30 cellular contexts compared by ENCODE assay signal in genomic region chr12:332581-333205, GRCh38. TPM values are rescaled to one million over a fixed set of nuclear protein-coding genes. Genes with fewer than 3 reads are reported as not detected.
DNase-seq lines count a peak whose midpoint lies in the region; ATAC-seq, FAIRE-seq and TF ChIP-seq lines count a peak whose summit lies in the region.
"Had no signal": no experiment of that assay in that cellular context is flagged by ENCODE, and none has a peak within 500 bp of the region (broad histone marks: within the 10 kb centered on the region; RNA-seq: fewer than 3 reads in every experiment).

No MANE protein-coding gene starts in this region.

- DNase-seq in A673 (ENCODE audit: low spot score) (peak; percentile 16), H54 (ENCODE audit: insufficient read length, low spot score) (no peak), bronchial epithelial cell (ENCODE audit: low read depth) (peak; percentile 71), fibroblast of villous mesenchyme (ENCODE audit: low read depth) (peak; percentile 42), GF-D8 (lab: John Stamatoyannopoulos, UW) (no peak), WERI-Rb-1 (no peak)
- DNase-seq in natural killer cell treated with Interleukin-12 subunit alpha and Interleukin-12 subunit beta and Interleukin-15 and Interleukin-18, amount 100 ng/mL, for 72 hours (ENCODE audit: low spot score), result no peak
- DNase-seq in activated naive CD4-positive, alpha-beta T cell treated with anti-CD3 and anti-CD28 coated beads for 36 hours, result no peak
- DNase-seq: activated CD4-positive, alpha-beta T cell treated with anti-CD3 and anti-CD28 coated beads for 48 hours; activated T-cell treated with anti-CD3 and anti-CD28 coated beads, Interleukin-2, amount 50 U/mL, for 48 hours; C1 segment of cervical spinal cord; COR-L47; DMS79 treated with DMSO at 0.1 percent for 48 hours; effector CD4-positive, alpha-beta T cell; hippocampal formation; Kasumi-1; NCI-H146; NCI-H2107; NCI-H446 treated with DMSO at 0.1 percent for 48 hours; NCI-H82; posterior cingulate gyrus; right lobe of liver; stimulated activated CD4-positive, alpha-beta T cell treated with anti-CD3 and anti-CD28 coated beads, Interleukin-12 subunit alpha, Interleukin-12 subunit beta, amount 100 ng/mL, for 4 hours; stimulated activated CD4-positive, alpha-beta T cell treated with anti-CD3 and anti-CD28 coated beads, Interleukin-4, amount 100 ng/mL, for 1 hour had no signal

- FAIRE-seq in H54 (lab: Jason Lieb, UNC), result peak; percentile 36
- no peak for FAIRE-seq in bronchial epithelial cell (lab: Jason Lieb, UNC)

- ATAC-seq in natural killer cell treated with Interleukin-12 subunit alpha and Interleukin-12 subunit beta and Interleukin-15 and Interleukin-18, amount 100 ng/mL, for 72 hours, result no peak
- ATAC-seq: right lobe of liver had no signal

- H3K9me3 ChIP-seq in A673 (ENCODE audit: low read depth, low read length, poor library complexity, severe bottlenecking) (no peaks in the 10 kb centered on the region), WERI-Rb-1 (ENCODE audit: severe bottlenecking) (no peaks in the 10 kb centered on the region)
- H3K9me3 ChIP-seq: ascending aorta, esophagus muscularis mucosa, right lobe of liver had no signal

- no peak for TF ChIP-seq POLR2A in H54 (IDR thresholded peaks at IDR 0.05; ENCODE audit: low read depth, low read length)

- intact Hi-C loops in A673 (cut with micrococcal nuclease; ENCODE audit: unreplicated experiment), result no loop called here
- intact Hi-C loops in activated naive CD4-positive, alpha-beta T cell treated with anti-CD3 and anti-CD28 coated beads for 36 hours (cut with micrococcal nuclease), result no loop called here

- TF ChIP-seq CTCF in A673 (conservative IDR thresholded peaks at IDR 0.05; ENCODE audit: low read depth, low read length) (no peak), bronchial epithelial cell (IDR thresholded peaks at IDR 0.05; ENCODE audit: insufficient read depth, low read length, severe bottlenecking) (no peak), fibroblast of villous mesenchyme (IDR thresholded peaks at IDR 0.05; ENCODE audit: insufficient read depth, low read depth, low read length) (no peak), WERI-Rb-1 (IDR thresholded peaks at IDR 0.05; ENCODE audit: low read depth, low read length) (no peak)

- H3K27me3 ChIP-seq in A673 (replicated peaks; ENCODE audit: insufficient read depth, low read depth, low read length, poor library complexity) (no peaks in the 10 kb centered on the region), bronchial epithelial cell (ENCODE audit: control insufficient read depth, insufficient read depth, low read length) (no peaks in the 10 kb centered on the region), WERI-Rb-1 (ENCODE audit: insufficient read depth, low read depth, severe bottlenecking) (no peaks in the 10 kb centered on the region)
- H3K27me3 ChIP-seq: ascending aorta, esophagus muscularis mucosa, right lobe of liver had no signal

- no peaks in the 10 kb centered on the region for H3K9me3 Mint-ChIP-seq in natural killer cell treated with Interleukin-12 subunit alpha and Interleukin-12 subunit beta and Interleukin-15 and Interleukin-18, amount 100 ng/mL, for 72 hours
- no peaks in the 10 kb centered on the region for H3K9me3 Mint-ChIP-seq in activated naive CD4-positive, alpha-beta T cell treated with anti-CD3 and anti-CD28 coated beads for 36 hours
- H3K9me3 Mint-ChIP-seq: activated naive CD4-positive, alpha-beta T cell treated with anti-CD3 and anti-CD28 coated beads, Interleukin-2, amount 50 U/mL, for 24 hours; memory B cell; T-helper 1 cell treated with Interleukin-12 subunit alpha and Interleukin-12 subunit beta and Interleukin-4 antibody, amounts not matched to agents 30 μg/mL and 1 μg/mL, for 36 hours had no signal

- BruUV-seq in A673 (replicated peaks; lab: Mats Ljungman, UMichigan), result no TSS peak

- H3K27ac ChIP-seq in A673 (ENCODE audit: low read depth, low read length, poor library complexity, severe bottlenecking), result no peak overlapping the region
- no peak overlapping the region for H3K27ac ChIP-seq in WERI-Rb-1
- H3K27ac ChIP-seq: ascending aorta, esophagus muscularis mucosa, right lobe of liver, RWPE1 had no signal

- H3K27ac Mint-ChIP-seq in natural killer cell treated with Interleukin-12 subunit alpha and Interleukin-12 subunit beta and Interleukin-15 and Interleukin-18, amount 100 ng/mL, for 72 hours, result peak overlapping the region in 1 of 2 donors; percentile 61
- H3K27ac Mint-ChIP-seq in activated naive CD4-positive, alpha-beta T cell treated with anti-CD3 and anti-CD28 coated beads for 36 hours, result no peak overlapping the region
- H3K27ac Mint-ChIP-seq: activated naive CD4-positive, alpha-beta T cell treated with anti-CD3 and anti-CD28 coated beads, Interleukin-2, amount 50 U/mL, for 24 hours; memory B cell; T-helper 1 cell treated with Interleukin-12 subunit alpha and Interleukin-12 subunit beta and Interleukin-4 antibody, amounts not matched to agents 30 μg/mL and 1 μg/mL, for 36 hours had no signal

- H3K4me1 Mint-ChIP-seq in natural killer cell treated with Interleukin-12 subunit alpha and Interleukin-12 subunit beta and Interleukin-15 and Interleukin-18, amount 100 ng/mL, for 72 hours (ENCODE audit: low read depth in 2 of 2), result peaks cover 4 to 26% of the 10 kb centered on the region in 2 donors
- peaks cover 14% of the 10 kb centered on the region for H3K4me1 Mint-ChIP-seq in activated naive CD4-positive, alpha-beta T cell treated with anti-CD3 and anti-CD28 coated beads for 36 hours (ENCODE audit: low read depth)

- H3K4me3 Mint-ChIP-seq in natural killer cell treated with Interleukin-12 subunit alpha and Interleukin-12 subunit beta and Interleukin-15 and Interleukin-18, amount 100 ng/mL, for 72 hours, result no peak overlapping the region
- no peak overlapping the region for H3K4me3 Mint-ChIP-seq in activated naive CD4-positive, alpha-beta T cell treated with anti-CD3 and anti-CD28 coated beads for 36 hours
- H3K4me3 Mint-ChIP-seq: activated naive CD4-positive, alpha-beta T cell treated with anti-CD3 and anti-CD28 coated beads, Interleukin-2, amount 50 U/mL, for 24 hours; memory B cell; T-helper 1 cell treated with Interleukin-12 subunit alpha and Interleukin-12 subunit beta and Interleukin-4 antibody, amounts not matched to agents 30 μg/mL and 1 μg/mL, for 36 hours had no signal

- H3K4me3 ChIP-seq in A673 (ENCODE audit: low read depth, low read length, poor library complexity, severe bottlenecking) (no peak overlapping the region), bronchial epithelial cell (ENCODE audit: low read depth, low read length) (no peak overlapping the region), fibroblast of villous mesenchyme (ENCODE audit: low read depth, low read length) (no peak overlapping the region), WERI-Rb-1 (ENCODE audit: low read depth, low read length) (no peak overlapping the region)
- H3K4me3 ChIP-seq: ascending aorta, esophagus muscularis mucosa, right lobe of liver had no signal

- H3K36me3 ChIP-seq in A673 (ENCODE audit: insufficient read depth, low read length, poor library complexity, severe bottlenecking) (peaks cover 34% of the 10 kb centered on the region), bronchial epithelial cell (ENCODE audit: control insufficient read depth, insufficient read depth, low read length) (peaks cover 11% of the 10 kb centered on the region), WERI-Rb-1 (peaks cover 68% of the 10 kb centered on the region)

- POLR2A ChIA-PET in A673 (lab: Charles Lee; ENCODE audit: low non-redundant PET), result no interaction called here

- H3K36me3 Mint-ChIP-seq in natural killer cell treated with Interleukin-12 subunit alpha and Interleukin-12 subunit beta and Interleukin-15 and Interleukin-18, amount 100 ng/mL, for 72 hours, result peaks cover 48% of the 10 kb centered on the region
- peaks cover 41% of the 10 kb centered on the region for H3K36me3 Mint-ChIP-seq in activated naive CD4-positive, alpha-beta T cell treated with anti-CD3 and anti-CD28 coated beads for 36 hours (ENCODE audit: low read depth)

- no peaks in the 10 kb centered on the region for H3K27me3 Mint-ChIP-seq in natural killer cell treated with Interleukin-12 subunit alpha and Interleukin-12 subunit beta and Interleukin-15 and Interleukin-18, amount 100 ng/mL, for 72 hours
- no peaks in the 10 kb centered on the region for H3K27me3 Mint-ChIP-seq in activated naive CD4-positive, alpha-beta T cell treated with anti-CD3 and anti-CD28 coated beads for 36 hours (ENCODE audit: low read depth)
- H3K27me3 Mint-ChIP-seq: activated naive CD4-positive, alpha-beta T cell treated with anti-CD3 and anti-CD28 coated beads, Interleukin-2, amount 50 U/mL, for 24 hours; memory B cell had no signal

- CTCF ChIA-PET in A673 (lab: Charles Lee), result no interaction called here
- CTCF ChIA-PET in activated naive CD4-positive, alpha-beta T cell treated with anti-CD3 and anti-CD28 coated beads for 36 hours (lab: Charles Lee), result interaction anchor here (1.1 to 1.4 kb wide), 2 partner anchors 10 to 112 kb away, joined by 3 to 4 read pairs; no protein-coding TSS in a partner anchor

- H3K4me1 ChIP-seq in A673 (ENCODE audit: insufficient read depth, low read length, poor library complexity, severe bottlenecking), result no peaks in the 10 kb centered on the region
- H3K4me1 ChIP-seq: ascending aorta, esophagus muscularis mucosa had no signal

RNA-seq across cellular contexts. Expression of gene KDM5A, which starts 56.4 kb away (rescaled TPM):
- 68.8 and 73.3 TPM in 2 replicates for total RNA-seq in A673 (2021)
- total RNA-seq in bronchial epithelial cell, result 35.5 and 50.1 TPM in 2 replicates
- 60.2 and 77.3 TPM in 2 replicates for total RNA-seq in fibroblast of villous mesenchyme
- total RNA-seq in natural killer cell treated with Interleukin-12 subunit alpha and Interleukin-12 subunit beta and Interleukin-15 and Interleukin-18, amount 100 ng/mL, for 72 hours, result 100 to 1,000 TPM; 109 to 124 TPM
- 10 to 100 TPM; 59.0 to 61.3 TPM for total RNA-seq in activated naive CD4-positive, alpha-beta T cell treated with anti-CD3 and anti-CD28 coated beads for 36 hours

Comparison
In these comparisons a context has a peak if more than half of its experiments do, and no peak if none do; other contexts are left out.
1. DNase-seq: peak in A673 (single experiment), bronchial epithelial cell (single experiment) and fibroblast of villous mesenchyme (single experiment); none in H54 (single experiment), natural killer cell treated with Interleukin-12 subunit alpha and Interleukin-12 subunit beta and Interleukin-15 and Interleukin-18, amount 100 ng/mL, for 72 hours (single experiment), GF-D8 (single experiment), activated naive CD4-positive, alpha-beta T cell treated with anti-CD3 and anti-CD28 coated beads for 36 hours (single experiment) and WERI-Rb-1 (single experiment).